Comparison of ENCODE assay signal across 1 cellular context in genomic region chr4:48268956-48269860, GRCh38.
TF ChIP-seq lines count a peak whose summit lies in the region.

Gene TEC (minus strand): TSS chr4:48269838. CDS start chr4:48228614, 41,224 bp downstream.

TF ChIP-seq in K562, 482 proteins besides CTCF, POLR2A, EP300 and RAD21 (continued from another document and continues in another):
- TF ChIP-seq ZMIZ1 (IDR thresholded peaks at IDR 0.05; ENCODE audit: low read depth in 2 of 2, low read length in 2 of 2) (no peak), FIP1L1 (IDR thresholded peaks at IDR 0.05; ENCODE audit: low read depth, low read length, poor library complexity, severe bottlenecking) (peak; percentile 30), TRIM28 (IDR thresholded peaks at IDR 0.05) (0 out of 2 replicates have a peak, but pooled peaks have one; percentile 12), NFE2 (IDR thresholded peaks at IDR 0.05; ENCODE audit: low read depth) (no peak), STAT5B (CRISPR knock-in tag; IDR thresholded peaks at IDR 0.05) (no peak), CREB1 (IDR thresholded peaks at IDR 0.05) (no peak), CREB1 (CRISPR knock-in tag; IDR thresholded peaks at IDR 0.05) (no peak), NONO (IDR thresholded peaks at IDR 0.05; ENCODE audit: low read depth in 2 of 2, low read length in 1 of 2) (peak; percentile 41 to 59; a peak in 2 of 4 replicates), AFF4 (CRISPR knock-in tag; IDR thresholded peaks at IDR 0.05) (no peak), ZC3H11A (IDR thresholded peaks at IDR 0.05; ENCODE audit: low read depth, low read length) (no peak), STAT6 (CRISPR knock-in tag; IDR thresholded peaks at IDR 0.05) (no peak), HIVEP1 (CRISPR knock-in tag; IDR thresholded peaks at IDR 0.05) (no peak), ZNF780A (CRISPR knock-in tag; IDR thresholded peaks at IDR 0.05) (no peak), TCFL5 (CRISPR knock-in tag; conservative IDR thresholded peaks at IDR 0.05) (no peak), PTRF (tag; IDR thresholded peaks at IDR 0.05) (no peak), ZNF512 (tag; IDR thresholded peaks at IDR 0.05) (no peak), ILF3 (IDR thresholded peaks at IDR 0.05; ENCODE audit: borderline replicate concordance) (no peak), SAP30 (IDR thresholded peaks at IDR 0.05; ENCODE audit: borderline replicate concordance, insufficient read depth, low read depth, low read length, poor library complexity, severe bottlenecking) (no peak), HMGN3 (IDR thresholded peaks at IDR 0.05; ENCODE audit: borderline replicate concordance, extremely low read depth, insufficient read length, low read depth, low read length) (peak; percentile 46), HSF4 (CRISPR knock-in tag; IDR thresholded peaks at IDR 0.05; ENCODE audit: borderline replicate concordance) (no peak), ZNF3 (CRISPR knock-in tag; IDR thresholded peaks at IDR 0.05) (no peak), ZNF644 (tag; IDR thresholded peaks at IDR 0.05; ENCODE audit: low read depth) (no peak), DDX20 (tag; IDR thresholded peaks at IDR 0.05; ENCODE audit: low read depth) (no peak), ZNF57 (CRISPR knock-in tag; IDR thresholded peaks at IDR 0.05) (no peak), CHD4 (IDR thresholded peaks at IDR 0.05; ENCODE audit: insufficient read depth, insufficient replicate concordance, low read depth, low read length, poor library complexity, severe bottlenecking) (no peak), POLR2AphosphoS5 (IDR thresholded peaks at IDR 0.05; ENCODE audit: control insufficient read depth, insufficient read depth, low read depth, low read length) (0 out of 2 replicates have a peak, but pooled peaks have one; percentile 42), RFX1 (IDR thresholded peaks at IDR 0.05) (no peak), POLR2AphosphoS2 (IDR thresholded peaks at IDR 0.05; ENCODE audit: low read length) (no peak), HNRNPUL1 (IDR thresholded peaks at IDR 0.05; ENCODE audit: low read length) (no peak), FOSL1 (tag; conservative IDR thresholded peaks at IDR 0.05) (peak; percentile 59; the same call in 1 of the 2 replicates), THAP7 (CRISPR knock-in tag; IDR thresholded peaks at IDR 0.05) (no peak), CBFA2T2 (conservative IDR thresholded peaks at IDR 0.05) (no peak), NFATC3 (IDR thresholded peaks at IDR 0.05) (no peak), RBM17 (IDR thresholded peaks at IDR 0.05; ENCODE audit: borderline replicate concordance, low read depth, low read length) (no peak), SUPT5H (IDR thresholded peaks at IDR 0.05) (peak; percentile 67; the same call in 1 of the 2 replicates), NCOR1 (IDR thresholded peaks at IDR 0.05) (no peak), ZNF717 (CRISPR knock-in tag; IDR thresholded peaks at IDR 0.05) (no peak), TAF7 (tag; IDR thresholded peaks at IDR 0.05) (no peak), TAF15 (IDR thresholded peaks at IDR 0.05; ENCODE audit: low read depth, low read length) (no peak), FOXK2 (conservative IDR thresholded peaks at IDR 0.05 in 1 of 2, IDR thresholded peaks at IDR 0.05 in 1 of 2; ENCODE audit: low read depth in 2 of 2) (peak in 1 of 2 experiments; percentile 39; a peak in 1 of 4 replicates), PURB (CRISPR knock-in tag; IDR thresholded peaks at IDR 0.05; ENCODE audit: low read depth) (no peak)
- TF ChIP-seq, protein P1, sequence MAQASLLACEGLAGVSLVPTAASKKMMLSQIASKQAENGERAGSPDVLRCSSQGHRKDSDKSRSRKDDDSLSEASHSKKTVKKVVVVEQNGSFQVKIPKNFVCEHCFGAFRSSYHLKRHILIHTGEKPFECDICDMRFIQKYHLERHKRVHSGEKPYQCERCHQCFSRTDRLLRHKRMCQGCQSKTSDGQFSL (CRISPR knock-in tag; IDR thresholded peaks at IDR 0.05), result peak; percentile 67
- TF ChIP-seq, protein P1 (tag; IDR thresholded peaks at IDR 0.05), result peak in 1 of 2 experiments; percentile 43; a peak in 1 of 4 replicates
- TF ChIP-seq, protein P2, sequence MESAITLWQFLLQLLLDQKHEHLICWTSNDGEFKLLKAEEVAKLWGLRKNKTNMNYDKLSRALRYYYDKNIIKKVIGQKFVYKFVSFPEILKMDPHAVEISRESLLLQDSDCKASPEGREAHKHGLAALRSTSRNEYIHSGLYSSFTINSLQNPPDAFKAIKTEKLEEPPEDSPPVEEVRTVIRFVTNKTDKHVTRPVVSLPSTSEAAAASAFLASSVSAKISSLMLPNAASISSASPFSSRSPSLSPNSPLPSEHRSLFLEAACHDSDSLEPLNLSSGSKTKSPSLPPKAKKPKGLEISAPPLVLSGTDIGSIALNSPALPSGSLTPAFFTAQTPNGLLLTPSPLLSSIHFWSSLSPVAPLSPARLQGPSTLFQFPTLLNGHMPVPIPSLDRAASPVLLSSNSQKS (CRISPR knock-in tag; IDR thresholded peaks at IDR 0.05), result no peak
- TF ChIP-seq, protein P3, sequence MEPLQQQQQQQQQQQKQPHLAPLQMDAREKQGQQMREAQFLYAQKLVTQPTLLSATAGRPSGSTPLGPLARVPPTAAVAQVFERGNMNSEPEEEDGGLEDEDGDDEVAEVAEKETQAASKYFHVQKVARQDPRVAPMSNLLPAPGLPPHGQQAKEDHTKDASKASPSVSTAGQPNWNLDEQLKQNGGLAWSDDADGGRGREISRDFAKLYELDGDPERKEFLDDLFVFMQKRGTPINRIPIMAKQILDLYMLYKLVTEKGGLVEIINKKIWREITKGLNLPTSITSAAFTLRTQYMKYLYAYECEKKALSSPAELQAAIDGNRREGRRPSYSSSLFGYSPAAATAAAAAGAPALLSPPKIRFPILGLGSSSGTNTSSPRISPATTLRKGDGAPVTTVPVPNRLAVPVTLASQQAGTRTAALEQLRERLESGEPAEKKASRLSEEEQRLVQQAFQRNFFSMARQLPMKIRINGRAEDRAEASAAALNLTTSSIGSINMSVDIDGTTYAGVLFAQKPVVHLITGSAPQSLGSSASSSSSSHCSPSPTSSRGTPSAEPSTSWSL (CRISPR knock-in tag; IDR thresholded peaks at IDR 0.05; ENCODE audit: borderline replicate concordance), result no peak
- TF ChIP-seq, protein P4, sequence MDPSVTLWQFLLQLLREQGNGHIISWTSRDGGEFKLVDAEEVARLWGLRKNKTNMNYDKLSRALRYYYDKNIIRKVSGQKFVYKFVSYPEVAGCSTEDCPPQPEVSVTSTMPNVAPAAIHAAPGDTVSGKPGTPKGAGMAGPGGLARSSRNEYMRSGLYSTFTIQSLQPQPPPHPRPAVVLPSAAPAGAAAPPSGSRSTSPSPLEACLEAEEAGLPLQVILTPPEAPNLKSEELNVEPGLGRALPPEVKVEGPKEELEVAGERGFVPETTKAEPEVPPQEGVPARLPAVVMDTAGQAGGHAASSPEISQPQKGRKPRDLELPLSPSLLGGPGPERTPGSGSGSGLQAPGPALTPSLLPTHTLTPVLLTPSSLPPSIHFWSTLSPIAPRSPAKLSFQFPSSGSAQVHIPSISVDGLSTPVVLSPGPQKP (CRISPR knock-in tag; IDR thresholded peaks at IDR 0.05), result no peak
- TF ChIP-seq, protein P5, sequence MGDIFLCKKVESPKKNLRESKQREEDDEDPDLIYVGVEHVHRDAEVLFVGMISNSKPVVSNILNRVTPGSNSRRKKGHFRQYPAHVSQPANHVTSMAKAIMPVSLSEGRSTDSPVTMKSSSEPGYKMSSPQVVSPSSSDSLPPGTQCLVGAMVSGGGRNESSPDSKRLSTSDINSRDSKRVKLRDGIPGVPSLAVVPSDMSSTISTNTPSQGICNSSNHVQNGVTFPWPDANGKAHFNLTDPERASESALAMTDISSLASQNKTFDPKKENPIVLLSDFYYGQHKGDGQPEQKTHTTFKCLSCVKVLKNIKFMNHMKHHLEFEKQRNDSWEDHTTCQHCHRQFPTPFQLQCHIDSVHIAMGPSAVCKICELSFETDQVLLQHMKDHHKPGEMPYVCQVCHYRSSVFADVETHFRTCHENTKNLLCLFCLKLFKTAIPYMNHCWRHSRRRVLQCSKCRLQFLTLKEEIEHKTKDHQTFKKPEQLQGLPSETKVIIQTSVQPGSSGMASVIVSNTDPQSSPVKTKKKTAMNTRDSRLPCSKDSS (IDR thresholded peaks at IDR 0.05; ENCODE audit: low read depth, partially characterized antibody), result no peak
